Comparison of ENCODE assay signal across 8 cellular contexts in the genomic region with DNA sequence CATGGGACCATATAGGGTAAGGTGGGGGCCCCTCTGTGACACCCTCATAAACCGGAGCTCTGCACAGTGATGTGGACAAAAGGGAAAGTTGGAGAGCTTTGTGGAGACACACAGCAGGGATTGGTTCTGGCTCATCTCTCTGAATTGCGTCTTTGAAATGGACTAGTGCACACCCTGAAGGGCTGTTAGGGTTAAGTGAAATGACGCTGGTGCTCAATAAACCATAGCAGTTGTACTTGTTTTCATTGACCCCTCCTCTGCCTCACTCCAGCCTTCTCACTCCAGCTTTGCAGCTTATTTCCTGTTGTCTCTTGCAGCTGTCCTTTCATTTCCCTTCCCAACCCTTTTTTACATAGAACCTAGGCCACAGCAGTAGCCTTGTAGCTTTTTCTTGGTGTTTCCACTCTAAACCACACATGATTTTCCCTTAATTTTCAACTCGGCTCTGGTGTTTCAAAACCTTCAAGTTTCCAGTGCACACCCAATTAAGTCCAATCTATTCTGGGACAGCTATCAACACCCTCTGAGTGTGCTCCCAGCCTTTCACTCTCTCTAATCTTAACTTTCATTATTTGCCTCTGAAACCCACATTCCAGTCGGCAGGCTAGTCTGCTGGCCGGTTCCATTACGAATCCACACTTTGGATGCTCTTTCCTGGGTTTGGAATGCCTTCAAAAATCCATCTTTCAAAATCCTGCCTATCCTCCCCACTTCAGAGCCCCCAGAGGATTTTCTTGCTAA. TPM values are rescaled to one million over a fixed set of nuclear protein-coding genes. Genes with fewer than 3 reads are reported as not detected.
DNase-seq lines count a peak whose midpoint lies in the region; ATAC-seq, FAIRE-seq and TF ChIP-seq lines count a peak whose summit lies in the region.

No MANE protein-coding gene starts in this region.

- H4K91ac ChIP-seq in IMR-90 (ENCODE audit: insufficient read depth, low read depth, low read length): peak overlapping the region; percentile 13; the same call in 1 of the 2 replicates

- H3K4ac ChIP-seq in IMR-90 (ENCODE audit: low read depth, low read length): peak overlapping the region; percentile 62

- TF ChIP-seq CTCF in IMR-90 (conservative IDR thresholded peaks at IDR 0.05; ENCODE audit: low read depth, low read length) (no peak), suprapubic skin (IDR thresholded peaks at IDR 0.05) (no peak)

- peak overlapping the region; percentile 75 for H3K14ac ChIP-seq in IMR-90 (replicated peaks; ENCODE audit: low read depth, low read length)

- H3K4me3 ChIP-seq in IMR-90 (ENCODE audit: insufficient read depth, low read depth, low read length) (no peak overlapping the region; the same call in 1 of the 2 replicates), rectal smooth muscle tissue (ENCODE audit: low read length) (peak overlapping the region; percentile 9), suprapubic skin (no peak overlapping the region)

- TF ChIP-seq POLR2A in IMR-90 (IDR thresholded peaks at IDR 0.05; ENCODE audit: low read depth, low read length) (no peak), suprapubic skin (IDR thresholded peaks at IDR 0.05) (no peak)

- in situ Hi-C loops in IMR-90 (cut with MboI; ENCODE audit: low sequenced_read_pairs): no loop called here

- H3K9ac ChIP-seq in IMR-90 (ENCODE audit: low read depth, low read length) (peak overlapping the region; percentile 8), rectal smooth muscle tissue (ENCODE audit: low read length) (no peak overlapping the region)

- CTCF ChIA-PET in IMR-90 (lab: Yijun Ruan, JAX): interaction anchor here (0.7 to 1.5 kb wide), 3 partner anchors 14 to 100 kb away, joined by 3 to 4 read pairs (median 3); no protein-coding TSS in a partner anchor

- TF ChIP-seq RAD21 in IMR-90 (IDR thresholded peaks at IDR 0.05; ENCODE audit: low read length): no peak

- peak overlapping the region; percentile 47 for H2BK120ac ChIP-seq in IMR-90 (ENCODE audit: low read depth, low read length)

- ATAC-seq in IMR-90 (ENCODE audit: low read depth): peak; percentile 64
- no peak for ATAC-seq in HG02938 (IDR thresholded peaks at IDR 0.05; ENCODE audit: unreplicated experiment)

- H3K9me3 ChIP-seq in IMR-90 (ENCODE audit: control insufficient read depth, insufficient read depth, low read length) (peaks cover 3% of the 10 kb centered on the region; the same call in 1 of the 2 replicates), suprapubic skin (no peaks in the 10 kb centered on the region)

- H3K18ac ChIP-seq in IMR-90 (ENCODE audit: low read depth, low read length): peak overlapping the region; percentile 42

- H4K8ac ChIP-seq in IMR-90 (ENCODE audit: low read depth in 2 of 2, low read length in 2 of 2): peak overlapping the region; percentile 49 to 77; a peak in 3 of 4 replicates

- peak overlapping the region; percentile 34 for H2AFZ ChIP-seq in IMR-90 (replicated peaks; ENCODE audit: low read length, poor library complexity)

- peaks cover 12% of the 10 kb centered on the region; the same call in 1 of the 2 replicates for H3K9me1 ChIP-seq in IMR-90 (ENCODE audit: insufficient read depth, low read length)

- peak overlapping the region; percentile 49 for H3K23ac ChIP-seq in IMR-90 (ENCODE audit: low read depth, low read length)

- 40% methylated on average over 3 of the region's 7 CpGs; no CpG with 5 or more reads in 1 of the 2 experiments for WGBS in IMR-90 (ENCODE audit: extremely low coverage in 2 of 2, insufficient read length in 1 of 2), 2 experiments
- WGBS in suprapubic skin: 47% methylated on average over 7 of the region's 7 CpGs

- H3K27ac ChIP-seq in IMR-90 (ENCODE audit: insufficient read depth, low read length) (peak overlapping the region; percentile 21; the same call in 1 of the 2 replicates), epithelial cell of prostate (peak overlapping the region; percentile 1), rectal smooth muscle tissue (ENCODE audit: low read depth, low read length) (no peak overlapping the region), suprapubic skin (no peak overlapping the region)

- BruUV-seq in IMR-90 (replicated peaks; lab: Mats Ljungman, UMichigan): no TSS peak

- POLR2A ChIA-PET in IMR-90 (lab: Charles Lee; ENCODE audit: unreplicated experiment): no interaction called here

- peak overlapping the region; percentile 81 for H3K4me2 ChIP-seq in IMR-90 (ENCODE audit: low read depth, low read length)

- peak overlapping the region; percentile 8 for H2AK9ac ChIP-seq in IMR-90 (replicated peaks; ENCODE audit: low read depth, low read length, poor library complexity)

- H3K27me3 ChIP-seq in IMR-90 (ENCODE audit: control insufficient read depth, insufficient read depth, low read length): no peaks in the 10 kb centered on the region
- H3K27me3 ChIP-seq in rectal smooth muscle tissue (ENCODE audit: control insufficient read depth, insufficient read depth, low read length): no peaks in the 10 kb centered on the region
- H3K27me3 ChIP-seq in suprapubic skin: no peaks in the 10 kb centered on the region

- peak; percentile 62 for FAIRE-seq in GM19239 (lab: Jason Lieb, UNC)

- intact Hi-C loops in IMR-90 (cut with micrococcal nuclease): no loop called here

- peaks cover 15 to 58% of the 10 kb centered on the region in 2 experiments; a peak in 3 of 4 replicates for H3K79me1 ChIP-seq in IMR-90 (ENCODE audit: low read depth in 1 of 2, low read length in 2 of 2)

- H4K20me1 ChIP-seq in IMR-90 (ENCODE audit: insufficient read depth, low read length): no peaks in the 10 kb centered on the region

- no peak overlapping the region for H3K56ac ChIP-seq in IMR-90 (ENCODE audit: extremely low read depth, insufficient read depth, low read length)

- dilution Hi-C loops in IMR-90 (cut with HindIII; ENCODE audit: low sequenced_read_pairs, unreplicated experiment): no loop called here

- TF ChIP-seq EP300 in suprapubic skin (IDR thresholded peaks at IDR 0.05): no peak

- peak overlapping the region; percentile 72 for H2BK5ac ChIP-seq in IMR-90 (ENCODE audit: low read depth, low read length, poor library complexity, severe bottlenecking)

- H3K4me1 ChIP-seq in IMR-90 (ENCODE audit: control insufficient read depth, insufficient read depth, low read length) (peaks cover 13% of the 10 kb centered on the region), rectal smooth muscle tissue (ENCODE audit: control insufficient read depth, insufficient read depth, low read length) (no peaks in the 10 kb centered on the region), suprapubic skin (peaks cover 17% of the 10 kb centered on the region)

- H2BK20ac ChIP-seq in IMR-90 (ENCODE audit: low read depth, low read length): peak overlapping the region; percentile 35; the same call in 1 of the 2 replicates

- DNase-seq in GM19239 (ENCODE audit: insufficient read length, low spot score) (no peak), IMR-90 (peak; percentile 37), epithelial cell of prostate (ENCODE audit: low read depth, low spot score) (no peak), DMS 273 (lab: John Stamatoyannopoulos, UW; ENCODE audit: unreplicated experiment) (no peak), amygdala (lab: John Stamatoyannopoulos, UW) (no peak), suprapubic skin (ENCODE audit: low spot score in 2 of 2) (no peak)

- H3K36me3 ChIP-seq in IMR-90 (ENCODE audit: control insufficient read depth, insufficient read depth, low read length) (no peaks in the 10 kb centered on the region), rectal smooth muscle tissue (ENCODE audit: control insufficient read depth, insufficient read depth, low read length) (peaks cover 4% of the 10 kb centered on the region), suprapubic skin (no peaks in the 10 kb centered on the region)

- H2AK5ac ChIP-seq in IMR-90 (ENCODE audit: low read depth, low read length): peak overlapping the region; percentile 21; the same call in 1 of the 2 replicates

- H2BK15ac ChIP-seq in IMR-90 (ENCODE audit: low read depth, low read length): peak overlapping the region; percentile 3; the same call in 1 of the 3 replicates

- H4K5ac ChIP-seq in IMR-90 (ENCODE audit: low read depth, low read length): peak overlapping the region; percentile 84

TF ChIP-seq in IMR-90, 13 proteins besides CTCF, POLR2A, EP300 and RAD21 (continues in another document):
- TF ChIP-seq BHLHE40 (IDR thresholded peaks at IDR 0.05; ENCODE audit: low read depth, low read length): no peak
- no peak for TF ChIP-seq USF2 (IDR thresholded peaks at IDR 0.05; ENCODE audit: low read depth, low read length)
- no peak for TF ChIP-seq MXI1 (IDR thresholded peaks at IDR 0.05; ENCODE audit: borderline replicate concordance, low read depth, low read length)
- no peak for TF ChIP-seq MAZ (IDR thresholded peaks at IDR 0.05; ENCODE audit: borderline replicate concordance, low read depth, low read length)
- TF ChIP-seq SMC3 (IDR thresholded peaks at IDR 0.05; ENCODE audit: low read depth, low read length): no peak
- TF ChIP-seq RFX5 (IDR thresholded peaks at IDR 0.05; ENCODE audit: low read depth, low read length): no peak
- TF ChIP-seq MAFK (IDR thresholded peaks at IDR 0.05; ENCODE audit: low read depth, low read length): no peak
- TF ChIP-seq RCOR1 (IDR thresholded peaks at IDR 0.05; ENCODE audit: insufficient replicate concordance, low read length): no peak
- no peak for TF ChIP-seq FOS (IDR thresholded peaks at IDR 0.05; ENCODE audit: low read depth, low read length)

RNA-seq across cellular contexts. Expression of gene C3orf52, which starts 6.4 kb away (rescaled TPM):
- total RNA-seq in IMR-90 (2012; rRNA removed) (12.5 and 16.1 TPM in 2 replicates), suprapubic skin (100 to 1,000 TPM in 2 of 4 donors, 10 to 100 TPM in 2; 78.8 to 183 (median 96.7) TPM)
- polyA plus RNA-seq in IMR-90 (2012; rRNA removed): 6.4 and 7.5 TPM in 2 replicates
- 1.9 and 5.1 TPM in 2 replicates for polyA plus RNA-seq in IMR-90 (2012; cell fraction: cytosol; rRNA removed)
- 4.1 and 21.4 TPM in 2 replicates for polyA plus RNA-seq in IMR-90 (2012; cell fraction: nucleus; rRNA removed; ENCODE audit: low replicate concordance)

RNA-seq across cellular contexts. Expression of gene GCSAM, which starts 40.4 kb away (rescaled TPM):
- not detected in 2 replicates for total RNA-seq in IMR-90 (2012; rRNA removed)
- not detected in 2 replicates for polyA plus RNA-seq in IMR-90 (2012; rRNA removed)
- not detected in 2 replicates for polyA plus RNA-seq in IMR-90 (2012; cell fraction: cytosol; rRNA removed)
- not detected in 2 replicates for polyA plus RNA-seq in IMR-90 (2012; cell fraction: nucleus; rRNA removed; ENCODE audit: low replicate concordance)
- 1 to 10 TPM in 3 of 4 donors, under 1 TPM in 1; 0.62 to 1.4 (median 1.3) TPM for total RNA-seq in suprapubic skin

RNA-seq across cellular contexts. Expression of gene TMPRSS7, which starts 58.1 kb away (rescaled TPM):
- total RNA-seq in IMR-90 (2012; rRNA removed) (not detected in 2 replicates), suprapubic skin (1 to 10 TPM in 1 of 4 donors, under 1 TPM in 2, not detected in 1; 0.40 to 1.0 (median 0.49) TPM)
- polyA plus RNA-seq in IMR-90 (2012; rRNA removed): 0.07 TPM in 1 of 2 replicates, not detected in the other
- polyA plus RNA-seq in IMR-90 (2012; cell fraction: cytosol; rRNA removed): 0.02 TPM in 1 of 2 replicates, not detected in the other
- polyA plus RNA-seq in IMR-90 (2012; cell fraction: nucleus; rRNA removed; ENCODE audit: low replicate concordance): 0.05 and 0.09 TPM in 2 replicates

Comparison
In these comparisons a context has a peak if more than half of its experiments do, and no peak if none do; other contexts are left out.
1. H3K27ac ChIP-seq: peak in IMR-90 (single experiment) and epithelial cell of prostate (single experiment); none in rectal smooth muscle tissue (single experiment) and suprapubic skin (single experiment).